30 cellular contexts compared by ENCODE assay signal in the genomic region with DNA sequence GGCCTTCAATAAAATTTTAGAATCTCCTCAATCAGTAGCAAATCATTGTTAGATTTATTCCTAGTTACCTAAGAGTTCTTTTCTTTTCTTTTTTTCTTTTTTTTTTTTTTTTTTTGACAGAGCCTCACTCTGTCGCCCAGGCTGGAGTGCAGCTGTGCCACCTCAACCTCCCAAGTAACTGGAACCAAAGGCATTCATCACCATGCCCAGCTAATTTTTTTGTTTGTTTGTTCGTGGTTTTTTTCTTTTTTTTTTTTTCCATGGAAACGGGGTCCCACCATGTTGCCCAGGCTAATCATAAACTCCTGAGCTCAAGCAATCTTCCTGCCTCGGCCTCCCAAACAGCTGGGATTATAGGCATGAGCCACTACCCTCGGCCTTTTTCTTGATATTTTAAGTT.
"Had no signal": no experiment of that assay in that cellular context is flagged by ENCODE, and none has a peak within 500 bp of the region (broad histone marks: within the 10 kb centered on the region; RNA-seq: fewer than 3 reads in every experiment).

No MANE protein-coding gene starts in this region.

- H3K9me3 ChIP-seq: adrenal gland, ascending aorta, body of pancreas, breast epithelium had no signal

- H3K4me3 ChIP-seq: adrenal gland, ascending aorta, body of pancreas, breast epithelium, cardiac muscle cell had no signal

- H3K27me3 ChIP-seq: adrenal gland, ascending aorta, body of pancreas, brain microvascular endothelial cell, breast epithelium, cardiac muscle cell had no signal

- H3K27ac ChIP-seq: adrenal gland, ascending aorta, body of pancreas, brain microvascular endothelial cell, breast epithelium, cardiac muscle cell had no signal

- DNase-seq: activated effector memory CD4-positive, alpha-beta T cell treated with anti-CD3 and anti-CD28 coated beads, Interleukin-2, amount 50 U/mL, for 16 hours; activated effector memory CD4-positive, alpha-beta T cell treated with Interleukin-2 at 50 U/mL for 16 hours; activated gamma-delta T cell; activated gamma-delta T cell treated with Interleukin-2 at 50 U/mL for 16 hours; activated naive CD4-positive, alpha-beta T cell; activated naive CD4-positive, alpha-beta T cell treated with anti-CD3 and anti-CD28 coated beads for 36 hours; activated naive CD4-positive, alpha-beta T cell treated with anti-CD3 and anti-CD28 coated beads, Interleukin-2, amount 10 ng/mL, durations not matched to agents 7 days and 5 days; activated naive CD4-positive, alpha-beta T cell treated with anti-CD3 and anti-CD28 coated beads, Interleukin-2, amount 50 U/mL, for 16 hours; activated naive CD4-positive, alpha-beta T cell treated with Interleukin-2 at 50 U/mL for 16 hours; activated naive CD8-positive, alpha-beta T cell treated with anti-CD3 and anti-CD28 coated beads for 36 hours; activated naive CD8-positive, alpha-beta T cell treated with anti-CD3 and anti-CD28 coated beads, Interleukin-2, amount 10 ng/mL, durations not matched to agents 7 days and 5 days; activated naive CD8-positive, alpha-beta T cell treated with anti-CD3 and anti-CD28 coated beads, Interleukin-2, amount 50 U/mL, for 24 hours; activated T-cell treated with anti-CD3 and anti-CD28 coated beads, Interleukin-2, amount 50 U/mL, for 1 hour; activated T-cell treated with anti-CD3 and anti-CD28 coated beads, Interleukin-2, amount 50 U/mL, for 24 hours; activated T-cell treated with anti-CD3 and anti-CD28 coated beads, Interleukin-2, amount 50 U/mL, for 4 hours; activated T-cell treated with anti-CD3 and anti-CD28 coated beads, Interleukin-2, amount 50 U/mL, for 48 hours; activated T-cell treated with anti-CD3 and anti-CD28 coated beads, Interleukin-2, amount 50 U/mL, for 72 hours; adrenal gland; amniotic stem cell; amygdala; anterior cingulate cortex; aorta; body of pancreas; brain microvascular endothelial cell; caudate nucleus; central memory CD4-positive, alpha-beta T cell; cerebellar nuclear complex had no signal

- H3K4me1 ChIP-seq: ascending aorta, body of pancreas, breast epithelium had no signal

- H3K36me3 ChIP-seq: adrenal gland, ascending aorta, brain microvascular endothelial cell, breast epithelium, cardiac muscle cell had no signal
